Comparison of ENCODE assay signal across 22 cellular contexts in genomic region chr20:51526754-51527153, GRCh38. TPM values are rescaled to one million over a fixed set of nuclear protein-coding genes. Genes with fewer than 3 reads are reported as not detected.
DNase-seq lines count a peak whose midpoint lies in the region; ATAC-seq lines count a peak whose summit lies in the region.
"Had no signal": no experiment of that assay in that cellular context is flagged by ENCODE, and none has a peak within 500 bp of the region (broad histone marks: within the 10 kb centered on the region; RNA-seq: fewer than 3 reads in every experiment).

No MANE protein-coding gene starts in this region.

- H3K27me3 Mint-ChIP-seq in CD4-positive, CD25-positive, alpha-beta regulatory T cell = no peaks in the 10 kb centered on the region
- no peaks in the 10 kb centered on the region for H3K27me3 Mint-ChIP-seq in T-cell
- H3K27me3 Mint-ChIP-seq in effector memory CD8-positive, alpha-beta T cell = no peaks in the 10 kb centered on the region

- POLR2A ChIA-PET in T-cell (lab: Charles Lee) = interaction anchor here in 1 of 2 donors (0.6 to 0.8 kb wide), 2 partner anchors 15 to 30 kb away, joined by 3 to 4 read pairs; no protein-coding TSS in a partner anchor

- peak overlapping the region; percentile 29 for H3K27ac ChIP-seq in CD4-positive, CD25-positive, alpha-beta regulatory T cell (ENCODE audit: insufficient read depth, low read length, poor library complexity, severe bottlenecking)
- H3K27ac ChIP-seq: 22Rv1 had no signal

- peaks cover 69% of the 10 kb centered on the region for H3K4me1 ChIP-seq in CD4-positive, CD25-positive, alpha-beta regulatory T cell (ENCODE audit: control insufficient read depth, insufficient read depth, low read length, poor library complexity, severe bottlenecking)

- H3K9me3 Mint-ChIP-seq in CD4-positive, CD25-positive, alpha-beta regulatory T cell = no peaks in the 10 kb centered on the region
- no peaks in the 10 kb centered on the region for H3K9me3 Mint-ChIP-seq in T-cell
- H3K9me3 Mint-ChIP-seq in effector memory CD8-positive, alpha-beta T cell = no peaks in the 10 kb centered on the region
- H3K9me3 Mint-ChIP-seq: brain had no signal

- H3K4me3 ChIP-seq in CD4-positive, CD25-positive, alpha-beta regulatory T cell (ENCODE audit: low read depth, low read length) = no peak overlapping the region
- H3K4me3 ChIP-seq: dorsolateral prefrontal cortex, MG63, transverse colon had no signal

- peak; percentile 27 for DNase-seq in DMS153 (lab: John Stamatoyannopoulos, UW)
- no peak for DNase-seq in DMS153 treated with DMSO at 0.1 percent for 48 hours (lab: John Stamatoyannopoulos, UW; ENCODE audit: unreplicated experiment)
- DNase-seq in CD4-positive, CD25-positive, alpha-beta regulatory T cell = no peak
- no peak for DNase-seq in T-cell
- DNase-seq in effector memory CD8-positive, alpha-beta T cell = no peak
- DNase-seq in DMS 273 (lab: John Stamatoyannopoulos, UW; ENCODE audit: unreplicated experiment) = no peak
- no peak for DNase-seq in NCI-H187 (lab: John Stamatoyannopoulos, UW)
- DNase-seq in effector CD8-positive, alpha-beta T cell (lab: John Stamatoyannopoulos, UW) = no peak
- DNase-seq: activated CD4-positive, CD25-positive, alpha-beta regulatory T cell treated with anti-CD3 and anti-CD28 coated beads, Interleukin-2, amount 50 U/mL, for 72 hours; activated effector memory CD4-positive, alpha-beta T cell treated with Interleukin-2 at 50 U/mL for 16 hours; C1 segment of cervical spinal cord; dorsolateral prefrontal cortex; esophagus squamous epithelium; GOT3; MG63; NCI-H69; stimulated activated CD4-positive, alpha-beta T cell treated with anti-CD3 and anti-CD28 coated beads, Interleukin-4, amount 100 ng/mL, for 1 hour; stimulated activated CD8-positive, alpha-beta memory T cell treated with anti-CD3 and anti-CD28 coated beads, Interleukin-4, amount 100 ng/mL, for 48 hours; transverse colon had no signal

- CTCF ChIA-PET in T-cell (lab: Charles Lee) = interaction anchor here in 1 of 2 donors (0.6 kb wide), 1 partner anchor 147 kb away, joined by 3 read pairs; no protein-coding TSS in a partner anchor

- peak overlapping the region; percentile 94 to 98 (median 95) for H3K27ac Mint-ChIP-seq in CD4-positive, CD25-positive, alpha-beta regulatory T cell
- H3K27ac Mint-ChIP-seq in T-cell = peak overlapping the region; percentile 82 to 92
- H3K27ac Mint-ChIP-seq in effector memory CD8-positive, alpha-beta T cell = peak overlapping the region; percentile 98 to 99

- no peaks in the 10 kb centered on the region for H3K27me3 ChIP-seq in CD4-positive, CD25-positive, alpha-beta regulatory T cell (ENCODE audit: control insufficient read depth, insufficient read depth, low read length)
- H3K27me3 ChIP-seq: esophagus squamous epithelium, MG63, transverse colon had no signal

- peaks cover 9% of the 10 kb centered on the region for H3K36me3 Mint-ChIP-seq in CD4-positive, CD25-positive, alpha-beta regulatory T cell
- H3K36me3 Mint-ChIP-seq in T-cell = peaks cover 14% of the 10 kb centered on the region
- peaks cover 74% of the 10 kb centered on the region for H3K36me3 Mint-ChIP-seq in effector memory CD8-positive, alpha-beta T cell (ENCODE audit: insufficient read depth)
- H3K36me3 Mint-ChIP-seq: brain had no signal

- peaks cover 13% of the 10 kb centered on the region for H3K36me3 ChIP-seq in CD4-positive, CD25-positive, alpha-beta regulatory T cell (ENCODE audit: control insufficient read depth, insufficient read depth, low read length)
- H3K36me3 ChIP-seq: MG63 had no signal

- ATAC-seq in CD4-positive, CD25-positive, alpha-beta regulatory T cell (ENCODE audit: low read depth in 2 of 2) = no peak
- no peak for ATAC-seq in T-cell (replicated peaks in 1 of 4)
- no peak for ATAC-seq in effector memory CD8-positive, alpha-beta T cell (replicated peaks)
- ATAC-seq: sciatic nerve had no signal

- peak overlapping the region; percentile 78 to 91 (median 82) for H3K4me3 Mint-ChIP-seq in CD4-positive, CD25-positive, alpha-beta regulatory T cell
- peak overlapping the region in 2 of 3 donors; percentile 67 to 78 for H3K4me3 Mint-ChIP-seq in T-cell
- peak overlapping the region; percentile 85 to 90 for H3K4me3 Mint-ChIP-seq in effector memory CD8-positive, alpha-beta T cell
- H3K4me3 Mint-ChIP-seq: brain had no signal

- no peaks in the 10 kb centered on the region for H3K9me3 ChIP-seq in CD4-positive, CD25-positive, alpha-beta regulatory T cell (ENCODE audit: control insufficient read depth in 2 of 2, low read length in 2 of 2)
- H3K9me3 ChIP-seq: esophagus squamous epithelium, MG63, transverse colon had no signal

- H3K4me1 Mint-ChIP-seq in CD4-positive, CD25-positive, alpha-beta regulatory T cell = peaks cover 54 to 86% (median 72%) of the 10 kb centered on the region in 4 donors
- peaks cover 83 to 87% (median 85%) of the 10 kb centered on the region in 3 donors for H3K4me1 Mint-ChIP-seq in T-cell
- peaks cover 71 to 89% of the 10 kb centered on the region in 2 donors for H3K4me1 Mint-ChIP-seq in effector memory CD8-positive, alpha-beta T cell (ENCODE audit: low read depth in 2 of 2)

RNA-seq across cellular contexts. Expression of gene NFATC2, which starts 15.8 kb away (rescaled TPM):
- 56.8 TPM for total RNA-seq in CD4-positive, CD25-positive, alpha-beta regulatory T cell
- 10 to 100 TPM; 11.0 to 17.6 (median 13.5) TPM for polyA plus RNA-seq in CD4-positive, CD25-positive, alpha-beta regulatory T cell
- total RNA-seq in T-cell = 10 to 100 TPM; 49.0 to 75.9 (median 67.0) TPM
